Comparison of ENCODE assay signal across 8 cellular contexts in genomic region chr16:56988948-56989945, GRCh38. TPM values are rescaled to one million over a fixed set of nuclear protein-coding genes. Genes with fewer than 3 reads are reported as not detected.
DNase-seq lines count a peak whose midpoint lies in the region; ATAC-seq and TF ChIP-seq lines count a peak whose summit lies in the region.

Gene NLRC5 (plus strand): TSS chr16:56989557. CDS start chr16:57020713, 31,156 bp downstream.

- H3K9me3 Mint-ChIP-seq in central memory CD8-positive, alpha-beta T cell: no peaks in the 10 kb centered on the region

- H3K4me3 Mint-ChIP-seq in central memory CD8-positive, alpha-beta T cell: peak within 1 kb of the TSS; percentile 81

- peak within 1 kb of the TSS; percentile 66 for H3K4me3 ChIP-seq in kidney epithelial cell (ENCODE audit: low read depth, low read length)

- no peaks in the 10 kb centered on the region for H3K27me3 Mint-ChIP-seq in central memory CD8-positive, alpha-beta T cell

- no peaks in the 10 kb centered on the region for H3K36me3 ChIP-seq in kidney epithelial cell (ENCODE audit: control insufficient read depth, insufficient read depth, low read length)

- peak; percentile 23 to 47 for DNase-seq in SHP77 (lab: John Stamatoyannopoulos, UW)
- DNase-seq in SHP77 treated with DMSO at 0.1 percent for 48 hours (lab: John Stamatoyannopoulos, UW): no peak
- DNase-seq in NCI-H2227 treated with DMSO at 0.1 percent for 48 hours (lab: John Stamatoyannopoulos, UW): peak; percentile 31
- DNase-seq in activated CD4-positive, CD25-positive, alpha-beta regulatory T cell treated with anti-CD3 and anti-CD28 coated beads, Interleukin-2, amount 50 U/mL, for 72 hours: peak; percentile 91
- peak; percentile 71 to 86 for DNase-seq in central memory CD8-positive, alpha-beta T cell (ENCODE audit: low spot score in 2 of 2)
- DNase-seq in kidney epithelial cell (ENCODE audit: low read depth): no peak
- peak; percentile 96 for DNase-seq in stimulated activated CD4-positive, alpha-beta T cell treated with anti-CD3 and anti-CD28 coated beads, Interleukin-15, amount 100 ng/mL, for 24 hours

- H3K27ac Mint-ChIP-seq in central memory CD8-positive, alpha-beta T cell (ENCODE audit: low read depth): peak within 1 kb of the TSS; percentile 96

- no peaks in the 10 kb centered on the region for H3K27me3 ChIP-seq in kidney epithelial cell (ENCODE audit: control insufficient read depth, insufficient read depth, low read length)

- TF ChIP-seq CTCF in kidney epithelial cell (IDR thresholded peaks at IDR 0.05; ENCODE audit: insufficient read depth, low read length, poor library complexity, severe bottlenecking): no peak

- peaks cover 84% of the 10 kb centered on the region for H3K4me1 Mint-ChIP-seq in central memory CD8-positive, alpha-beta T cell

- ATAC-seq in HG02981 (IDR thresholded peaks at IDR 0.05; ENCODE audit: unreplicated experiment): peak; percentile 83
- peak; percentile 92 for ATAC-seq in central memory CD8-positive, alpha-beta T cell (replicated peaks; ENCODE audit: extremely low read depth, poor library complexity, severe bottlenecking)

- H3K36me3 Mint-ChIP-seq in central memory CD8-positive, alpha-beta T cell (ENCODE audit: insufficient read depth): peaks cover 48% of the 10 kb centered on the region

RNA-seq across cellular contexts. Expression of gene NLRC5, which starts in this region (rescaled TPM):
- total RNA-seq in kidney epithelial cell: 7.7 and 14.1 TPM in 2 replicates

Comparison
In these comparisons a context has a peak if more than half of its experiments do, and no peak if none do; other contexts are left out.
1. DNase-seq: peak in SHP77 (2 of 2), NCI-H2227 treated with DMSO at 0.1 percent for 48 hours (single experiment), activated CD4-positive, CD25-positive, alpha-beta regulatory T cell treated with anti-CD3 and anti-CD28 coated beads, Interleukin-2, amount 50 U/mL, for 72 hours (single experiment), central memory CD8-positive, alpha-beta T cell (2 of 2) and stimulated activated CD4-positive, alpha-beta T cell treated with anti-CD3 and anti-CD28 coated beads, Interleukin-15, amount 100 ng/mL, for 24 hours (single experiment); none in SHP77 treated with DMSO at 0.1 percent for 48 hours (single experiment) and kidney epithelial cell (single experiment).